Comparison of ENCODE assay signal across 10 cellular contexts in genomic region chr14:68899033-68899603, GRCh38.
DNase-seq lines count a peak whose midpoint lies in the region; ATAC-seq and TF ChIP-seq lines count a peak whose summit lies in the region.
"Had no signal": no experiment of that assay in that cellular context is flagged by ENCODE, and none has a peak within 500 bp of the region (broad histone marks: within the 10 kb centered on the region; RNA-seq: fewer than 3 reads in every experiment).

No MANE protein-coding gene starts in this region.

- no peaks in the 10 kb centered on the region for H3K9me2 ChIP-seq in PC-3 (replicated peaks; ENCODE audit: low read length)

- intact Hi-C loops in PC-3 (cut with micrococcal nuclease): no loop called here
- intact Hi-C loops in gastrocnemius medialis (cut with DNase I; ENCODE audit: low total_unique reads): no loop called here

- BruUV-seq in PC-3 (replicated peaks; lab: Mats Ljungman, UMichigan): no TSS peak

- no peaks in the 10 kb centered on the region for H3F3A ChIP-seq in PC-3 (ENCODE audit: low read length, unreplicated experiment)

- H4K20me1 ChIP-seq in PC-3 (ENCODE audit: low read length): peaks cover 5% of the 10 kb centered on the region; the same call in 1 of the 2 replicates

- no peak overlapping the region for H3K4me3 ChIP-seq in CD4-positive, CD25-positive, alpha-beta regulatory T cell (ENCODE audit: low read depth, low read length)
- H3K4me3 ChIP-seq in PC-3 (ENCODE audit: low read length) (no peak overlapping the region), gastrocnemius medialis (no peak overlapping the region)

- H3K4me1 ChIP-seq in CD4-positive, CD25-positive, alpha-beta regulatory T cell (ENCODE audit: control insufficient read depth, insufficient read depth, low read length, poor library complexity, severe bottlenecking): no peaks in the 10 kb centered on the region
- H3K4me1 ChIP-seq in PC-3 (ENCODE audit: insufficient read depth, low read length) (no peaks in the 10 kb centered on the region), gastrocnemius medialis (no peaks in the 10 kb centered on the region)

- in situ Hi-C loops in gastrocnemius medialis (cut with MboI; ENCODE audit: low sequenced_read_pairs in 4 of 4): no loop called here

- no peak overlapping the region for H3K4me3 Mint-ChIP-seq in CD4-positive, CD25-positive, alpha-beta regulatory T cell
- H3K4me3 Mint-ChIP-seq in chondrocyte (ENCODE audit: unreplicated experiment) (no peak overlapping the region), osteocyte (ENCODE audit: unreplicated experiment) (no peak overlapping the region)

- peak overlapping the region in 2 of 3 donors; percentile 38 to 87 for H3K27ac Mint-ChIP-seq in CD4-positive, CD25-positive, alpha-beta regulatory T cell
- H3K27ac Mint-ChIP-seq in chondrocyte (ENCODE audit: unreplicated experiment): peak overlapping the region; percentile 90
- peak overlapping the region; percentile 79 for H3K27ac Mint-ChIP-seq in osteocyte (ENCODE audit: unreplicated experiment)

- no peak overlapping the region for H3K27ac ChIP-seq in CD4-positive, CD25-positive, alpha-beta regulatory T cell (ENCODE audit: insufficient read depth, low read length, poor library complexity, severe bottlenecking)
- H3K27ac ChIP-seq in PC-3 (ENCODE audit: low read length) (no peak overlapping the region), gastrocnemius medialis (no peak overlapping the region)

- TF ChIP-seq POLR2A in gastrocnemius medialis (IDR thresholded peaks at IDR 0.05): no peak

- no peak for ATAC-seq in CD4-positive, CD25-positive, alpha-beta regulatory T cell (ENCODE audit: low read depth in 2 of 2)
- ATAC-seq in PC-3 (peak; percentile 14), gastrocnemius medialis (no peak), left lobe of liver (no peak), GM19467 (IDR thresholded peaks at IDR 0.05; ENCODE audit: unreplicated experiment) (no peak), HG02973 (IDR thresholded peaks at IDR 0.05; ENCODE audit: unreplicated experiment) (no peak)

- H2AFZ ChIP-seq in PC-3 (ENCODE audit: low read length): no peak overlapping the region

- 0 out of 2 replicates have a peak, but pooled peaks cover 4% of the 10 kb centered on the region for H3K79me2 ChIP-seq in PC-3 (ENCODE audit: low read length)

- no peak for TF ChIP-seq CTCF in PC-3 (conservative IDR thresholded peaks at IDR 0.05; ENCODE audit: low read depth, low read length)
- no peak for TF ChIP-seq CTCF in chondrocyte (IDR thresholded peaks at IDR 0.05)
- no peak for TF ChIP-seq CTCF in osteocyte (IDR thresholded peaks at IDR 0.05)
- no peak for TF ChIP-seq CTCF in gastrocnemius medialis (IDR thresholded peaks at IDR 0.05 in 4 of 5, conservative IDR thresholded peaks at IDR 0.05 in 1 of 5)

- no peaks in the 10 kb centered on the region for H3K9me3 ChIP-seq in CD4-positive, CD25-positive, alpha-beta regulatory T cell (ENCODE audit: control insufficient read depth in 2 of 2, low read length in 2 of 2)
- no peaks in the 10 kb centered on the region for H3K9me3 ChIP-seq in PC-3 (ENCODE audit: low read length)
- no peaks in the 10 kb centered on the region for H3K9me3 ChIP-seq in gastrocnemius medialis

- peak in 1 of 3 donors; percentile 17 for DNase-seq in CD4-positive, CD25-positive, alpha-beta regulatory T cell
- DNase-seq in PC-3 (no peak), chondrocyte (ENCODE audit: low spot score) (no peak), osteocyte (ENCODE audit: extremely low spot score, unreplicated experiment) (no peak), gastrocnemius medialis (no peak), left lobe of liver (ENCODE audit: low spot score) (no peak)
- DNase-seq: NCI-H2171, OCI-M1 had no signal

- H3K9me3 Mint-ChIP-seq in CD4-positive, CD25-positive, alpha-beta regulatory T cell: no peaks in the 10 kb centered on the region
- H3K9me3 Mint-ChIP-seq in chondrocyte (ENCODE audit: low read depth) (no peaks in the 10 kb centered on the region), osteocyte (ENCODE audit: unreplicated experiment) (no peaks in the 10 kb centered on the region)

- H3K27me3 ChIP-seq in CD4-positive, CD25-positive, alpha-beta regulatory T cell (ENCODE audit: control insufficient read depth, insufficient read depth, low read length): no peaks in the 10 kb centered on the region
- H3K27me3 ChIP-seq in PC-3 (ENCODE audit: low read length): no peaks in the 10 kb centered on the region
- no peaks in the 10 kb centered on the region for H3K27me3 ChIP-seq in gastrocnemius medialis

- no peak overlapping the region for H3K9ac ChIP-seq in PC-3 (ENCODE audit: low read length)

- H3K36me3 Mint-ChIP-seq in CD4-positive, CD25-positive, alpha-beta regulatory T cell: peaks cover 31% of the 10 kb centered on the region
- H3K36me3 Mint-ChIP-seq in chondrocyte (ENCODE audit: low read depth) (peaks cover 72% of the 10 kb centered on the region), osteocyte (ENCODE audit: unreplicated experiment) (peaks cover 50% of the 10 kb centered on the region)

- POLR2A ChIA-PET in PC-3 (lab: Charles Lee; ENCODE audit: unreplicated experiment): no interaction called here

- CTCF ChIA-PET in PC-3 (lab: Charles Lee): no interaction called here

- peaks cover 0 to 11% (median 0%) of the 10 kb centered on the region in 4 donors for H3K4me1 Mint-ChIP-seq in CD4-positive, CD25-positive, alpha-beta regulatory T cell
- peaks cover 65% of the 10 kb centered on the region for H3K4me1 Mint-ChIP-seq in chondrocyte (ENCODE audit: low read depth)
- H3K4me1 Mint-ChIP-seq in osteocyte (ENCODE audit: unreplicated experiment): peaks cover 17% of the 10 kb centered on the region

- no peak overlapping the region for H3K4me2 ChIP-seq in PC-3 (ENCODE audit: low read length)

- no peaks in the 10 kb centered on the region for H3K27me3 Mint-ChIP-seq in CD4-positive, CD25-positive, alpha-beta regulatory T cell
- H3K27me3 Mint-ChIP-seq in chondrocyte (ENCODE audit: low read depth) (no peaks in the 10 kb centered on the region), osteocyte (ENCODE audit: unreplicated experiment) (no peaks in the 10 kb centered on the region)

- H3K36me3 ChIP-seq in CD4-positive, CD25-positive, alpha-beta regulatory T cell (ENCODE audit: control insufficient read depth, insufficient read depth, low read length): peaks cover 20% of the 10 kb centered on the region
- H3K36me3 ChIP-seq in PC-3 (ENCODE audit: low read depth, low read length) (peaks cover 85% of the 10 kb centered on the region), gastrocnemius medialis (peaks cover 0 to 11% of the 10 kb centered on the region in 2 donors)
